Comparison of ENCODE assay signal across 21 cellular contexts in the genomic region with DNA sequence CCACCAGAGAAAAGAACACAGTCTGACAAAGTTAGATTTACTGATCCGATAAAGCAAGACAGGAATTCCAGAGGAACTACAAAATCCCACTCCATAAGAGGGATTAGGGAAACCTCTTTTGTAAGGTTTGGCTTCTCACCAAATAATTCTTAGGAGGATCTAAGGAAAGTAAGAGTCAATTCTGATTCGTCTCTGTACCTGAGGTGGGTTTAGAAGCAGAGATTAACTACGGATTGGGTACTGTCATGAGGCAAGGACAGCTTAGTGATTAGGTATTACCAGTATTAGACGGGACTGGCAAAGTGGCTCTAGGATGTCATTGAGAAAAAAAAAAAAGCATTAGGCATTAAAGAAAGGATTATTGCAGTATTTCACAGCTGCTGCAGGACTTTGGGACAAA.
DNase-seq lines count a peak whose midpoint lies in the region; ATAC-seq and TF ChIP-seq lines count a peak whose summit lies in the region.
"Had no signal": no experiment of that assay in that cellular context is flagged by ENCODE, and none has a peak within 500 bp of the region (broad histone marks: within the 10 kb centered on the region; RNA-seq: fewer than 3 reads in every experiment).

No MANE protein-coding gene starts in this region.

- H2AFZ ChIP-seq in SK-N-SH (ENCODE audit: low read depth) (no peak overlapping the region), neuronal stem cell (ENCODE audit: low read length) (no peak overlapping the region)

- H3K27me3 ChIP-seq in SK-N-SH (ENCODE audit: insufficient read depth): no peaks in the 10 kb centered on the region
- no peaks in the 10 kb centered on the region for H3K27me3 ChIP-seq in WERI-Rb-1 (ENCODE audit: insufficient read depth, low read depth, severe bottlenecking)
- no peaks in the 10 kb centered on the region for H3K27me3 ChIP-seq in neuronal stem cell (ENCODE audit: control insufficient read depth in 3 of 3, insufficient read depth in 3 of 3, low read depth in 1 of 3, low read length in 3 of 3)
- no peaks in the 10 kb centered on the region for H3K27me3 ChIP-seq in right lobe of liver

- intact Hi-C loops in right lobe of liver (cut with DNase I): no loop called here

- no peaks in the 10 kb centered on the region for H4K20me1 ChIP-seq in SK-N-SH (ENCODE audit: insufficient read depth)

- no peak overlapping the region for H4K8ac ChIP-seq in neuronal stem cell (ENCODE audit: low read depth, low read length)

- H3K27ac Mint-ChIP-seq in WTC11: no peak overlapping the region

- no peak overlapping the region for H3K4me3 ChIP-seq in SK-N-SH (ENCODE audit: low read depth in 2 of 2, low read length in 1 of 2)
- H3K4me3 ChIP-seq in WERI-Rb-1 (ENCODE audit: low read depth, low read length): no peak overlapping the region
- H3K4me3 ChIP-seq in neuronal stem cell (ENCODE audit: low read length in 2 of 2): no peak overlapping the region
- H3K4me3 ChIP-seq in right lobe of liver: no peak overlapping the region
- H3K4me3 ChIP-seq: GM12878 had no signal

- H3K4ac ChIP-seq in neuronal stem cell (ENCODE audit: low read length): no peak overlapping the region

- TF ChIP-seq EP300 in SK-N-SH (IDR thresholded peaks at IDR 0.05; ENCODE audit: borderline replicate concordance in 1 of 2, low read depth in 1 of 2, low read length in 1 of 2): no peak

- 10% methylated on average over 4 of the region's 4 CpGs for WGBS in SK-N-SH (ENCODE audit: low lambda C conversion rate)
- no CpG with 5 or more reads among the region's 4 CpGs for WGBS in neuronal stem cell (ENCODE audit: extremely low coverage in 2 of 2, insufficient read length in 2 of 2, insufficient replicate concordance in 1 of 2), 2 donors
- WGBS in right lobe of liver (ENCODE audit: insufficient coverage, low coverage, low lambda C conversion rate, missing lambda C conversion rate): 38% methylated on average over 4 of the region's 4 CpGs

- H2BK15ac ChIP-seq in neuronal stem cell (ENCODE audit: low read length): no peak overlapping the region

- no peaks in the 10 kb centered on the region for H3K27me3 Mint-ChIP-seq in WTC11 (ENCODE audit: low read depth)

- DNase-seq in SK-N-SH: no peak
- peak; percentile 90 to 97 for DNase-seq in NCI-H524 (lab: John Stamatoyannopoulos, UW)
- DNase-seq in WERI-Rb-1: peak; percentile 11
- no peak for DNase-seq in GM19240 (ENCODE audit: insufficient read length, low spot score)
- no peak for DNase-seq in neuronal stem cell (ENCODE audit: low spot score)
- DNase-seq in WTC11 (ENCODE audit: low spot score): no peak
- no peak for DNase-seq in right lobe of liver
- DNase-seq: 8988T, GOT3, HCEC 1CT, NCI-H1092, NCI-H1417 treated with DMSO at 0.1 percent for 48 hours, NCI-H1694 treated with DMSO at 0.1 percent for 48 hours, NCI-H2081, NCI-H345, NCI-H510A treated with DMSO at 0.1 percent for 48 hours, NCI-H774, RPMI8226, SHP77 had no signal

- H2BK5ac ChIP-seq in neuronal stem cell (ENCODE audit: low read length): no peak overlapping the region

- no peak overlapping the region for H3K4me3 Mint-ChIP-seq in WTC11

- no peak overlapping the region for H2BK120ac ChIP-seq in neuronal stem cell (ENCODE audit: low read depth, low read length)

- H3K9ac ChIP-seq in SK-N-SH (no peak overlapping the region), neuronal stem cell (ENCODE audit: low read depth, low read length, poor library complexity) (no peak overlapping the region)

- no peak overlapping the region for H3K27ac ChIP-seq in SK-N-SH (ENCODE audit: low read depth in 2 of 2, low read length in 1 of 2)
- H3K27ac ChIP-seq in WERI-Rb-1: no peak overlapping the region
- no peak overlapping the region for H3K27ac ChIP-seq in neuronal stem cell (replicated peaks; ENCODE audit: low read length)
- no peak overlapping the region for H3K27ac ChIP-seq in right lobe of liver

- H3K18ac ChIP-seq in neuronal stem cell (ENCODE audit: low read length): no peak overlapping the region

- ATAC-seq in SK-N-SH treated with all-trans-retinoic acid at 6 μM for 48 hours: peak; percentile 25; the same call in 1 of the 3 replicates
- ATAC-seq in WTC11: no peak
- no peak for ATAC-seq in right lobe of liver
- ATAC-seq: GM12878 had no signal

- H3K4me1 ChIP-seq in SK-N-SH (ENCODE audit: control insufficient read depth in 1 of 2, insufficient read depth in 2 of 2, low read depth in 1 of 2, low read length in 1 of 2): no peaks in the 10 kb centered on the region
- no peaks in the 10 kb centered on the region for H3K4me1 ChIP-seq in neuronal stem cell (ENCODE audit: control insufficient read depth in 2 of 2, insufficient read depth in 1 of 2, low read depth in 1 of 2, low read length in 2 of 2)
- H3K4me1 ChIP-seq in right lobe of liver: no peaks in the 10 kb centered on the region

- POLR2A ChIA-PET in SK-N-SH (lab: Yijun Ruan, JAX): no interaction called here
- POLR2A ChIA-PET in WTC11 (lab: Charles Lee): no interaction called here

- peaks cover 6% of the 10 kb centered on the region; the same call in 1 of the 2 replicates for H3K9me3 Mint-ChIP-seq in WTC11

- no peak for TF ChIP-seq RAD21 in SK-N-SH (IDR thresholded peaks at IDR 0.05; ENCODE audit: low read length)

- H3K79me2 ChIP-seq in SK-N-SH (ENCODE audit: insufficient read depth): no peaks in the 10 kb centered on the region

- H3K14ac ChIP-seq in neuronal stem cell (ENCODE audit: low read length): no peak overlapping the region

- H3F3A ChIP-seq in SK-N-SH (replicated peaks; ENCODE audit: insufficient read depth): no peaks in the 10 kb centered on the region

- TF ChIP-seq CTCF in SK-N-SH (IDR thresholded peaks at IDR 0.05) (no peak), WERI-Rb-1 (IDR thresholded peaks at IDR 0.05; ENCODE audit: low read depth, low read length) (no peak), WTC11 (IDR thresholded peaks at IDR 0.05) (no peak), right lobe of liver (IDR thresholded peaks at IDR 0.05) (no peak)

- no peaks in the 10 kb centered on the region for H3K4me1 Mint-ChIP-seq in WTC11

- H3K23ac ChIP-seq in neuronal stem cell (ENCODE audit: low read depth, low read length, poor library complexity): no peak overlapping the region

- H3K36me3 Mint-ChIP-seq in WTC11: no peaks in the 10 kb centered on the region

- H3K36me3 ChIP-seq in SK-N-SH (replicated peaks in 1 of 2; ENCODE audit: control insufficient read depth in 1 of 2, insufficient read depth in 2 of 2, low read length in 1 of 2): no peaks in the 10 kb centered on the region
- H3K36me3 ChIP-seq in WERI-Rb-1: no peaks in the 10 kb centered on the region
- no peaks in the 10 kb centered on the region for H3K36me3 ChIP-seq in neuronal stem cell (replicated peaks in 1 of 2; ENCODE audit: control insufficient read depth in 2 of 2, insufficient read depth in 2 of 2, low read length in 2 of 2)
- H3K36me3 ChIP-seq in right lobe of liver: no peaks in the 10 kb centered on the region

- CTCF ChIA-PET in SK-N-SH (lab: Yijun Ruan, JAX): no interaction called here
- CTCF ChIA-PET in WTC11 (lab: Charles Lee): no interaction called here

- no peaks in the 10 kb centered on the region for H3K9me3 ChIP-seq in SK-N-SH
- H3K9me3 ChIP-seq in WERI-Rb-1 (ENCODE audit: severe bottlenecking): no peaks in the 10 kb centered on the region
- no peaks in the 10 kb centered on the region for H3K9me3 ChIP-seq in neuronal stem cell (replicated peaks in 1 of 2; ENCODE audit: control insufficient read depth in 2 of 2, insufficient read depth in 1 of 2, low read depth in 1 of 2, low read length in 2 of 2)
- no peaks in the 10 kb centered on the region for H3K9me3 ChIP-seq in right lobe of liver

- no peak for TF ChIP-seq POLR2A in right lobe of liver (IDR thresholded peaks at IDR 0.05)

- no peaks in the 10 kb centered on the region for H3K79me1 ChIP-seq in neuronal stem cell (ENCODE audit: low read depth, low read length)

- H4K91ac ChIP-seq in neuronal stem cell (ENCODE audit: low read depth, low read length, poor library complexity): no peak overlapping the region

- no peaks in the 10 kb centered on the region for H3K9me2 ChIP-seq in SK-N-SH

- H2AK5ac ChIP-seq in neuronal stem cell (ENCODE audit: low read depth, low read length): no peak overlapping the region

- H3K4me2 ChIP-seq in SK-N-SH (no peak overlapping the region), neuronal stem cell (ENCODE audit: insufficient read depth, low read length, poor library complexity, severe bottlenecking) (no peak overlapping the region)

- H2BK12ac ChIP-seq in neuronal stem cell (ENCODE audit: low read length): no peak overlapping the region

TF ChIP-seq in SK-N-SH treated with all-trans-retinoic acid at 6 μM for 48 hours, 23 proteins besides CTCF, POLR2A, EP300 and RAD21:
- TF ChIP-seq ZFP3 (CRISPR knock-in tag; IDR thresholded peaks at IDR 0.05): no peak
- TF ChIP-seq ISL1 (CRISPR knock-in tag; IDR thresholded peaks at IDR 0.05): no peak

TF ChIP-seq in SK-N-SH, 30 proteins besides CTCF, POLR2A, EP300 and RAD21 (continues in another document):
- TF ChIP-seq NRF1 (IDR thresholded peaks at IDR 0.05; ENCODE audit: low read depth, low read length) (no peak), MAX (IDR thresholded peaks at IDR 0.05; ENCODE audit: low read depth) (no peak), SIN3A (IDR thresholded peaks at IDR 0.05; ENCODE audit: borderline replicate concordance, low read depth, low read length) (no peak), TCF12 (IDR thresholded peaks at IDR 0.05) (no peak), RXRA (IDR thresholded peaks at IDR 0.05; ENCODE audit: borderline replicate concordance, low read depth) (no peak)

TF ChIP-seq in WTC11, 78 proteins besides CTCF, POLR2A, EP300 and RAD21 (continues in another document):
- TF ChIP-seq ZNF317 (CRISPR knock-in tag; IDR thresholded peaks at IDR 0.05; ENCODE audit: borderline replicate concordance, low read depth) (no peak), CREB1 (CRISPR knock-in tag; IDR thresholded peaks at IDR 0.05) (no peak), NR1H2 (CRISPR knock-in tag; IDR thresholded peaks at IDR 0.05) (no peak), JUN (CRISPR knock-in tag; IDR thresholded peaks at IDR 0.05) (no peak)
- TF ChIP-seq, protein P1, sequence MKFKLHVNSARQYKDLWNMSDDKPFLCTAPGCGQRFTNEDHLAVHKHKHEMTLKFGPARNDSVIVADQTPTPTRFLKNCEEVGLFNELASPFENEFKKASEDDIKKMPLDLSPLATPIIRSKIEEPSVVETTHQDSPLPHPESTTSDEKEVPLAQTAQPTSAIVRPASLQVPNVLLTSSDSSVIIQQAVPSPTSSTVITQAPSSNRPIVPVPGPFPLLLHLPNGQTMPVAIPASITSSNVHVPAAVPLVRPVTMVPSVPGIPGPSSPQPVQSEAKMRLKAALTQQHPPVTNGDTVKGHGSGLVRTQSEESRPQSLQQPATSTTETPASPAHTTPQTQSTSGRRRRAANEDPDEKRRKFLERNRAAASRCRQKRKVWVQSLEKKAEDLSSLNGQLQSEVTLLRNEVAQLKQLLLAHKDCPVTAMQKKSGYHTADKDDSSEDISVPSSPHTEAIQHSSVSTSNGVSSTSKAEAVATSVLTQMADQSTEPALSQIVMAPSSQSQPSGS (CRISPR knock-in tag; IDR thresholded peaks at IDR 0.05; ENCODE audit: borderline replicate concordance, low read depth): no peak

Comparison
In these comparisons a context has a peak if more than half of its experiments do, and no peak if none do; other contexts are left out.
1. DNase-seq: peak in NCI-H524 (2 of 2) and WERI-Rb-1 (single experiment); none in SK-N-SH (single experiment), GM19240 (single experiment), neuronal stem cell (single experiment), WTC11 (single experiment) and right lobe of liver (0 of 3).